In the genomic region with DNA sequence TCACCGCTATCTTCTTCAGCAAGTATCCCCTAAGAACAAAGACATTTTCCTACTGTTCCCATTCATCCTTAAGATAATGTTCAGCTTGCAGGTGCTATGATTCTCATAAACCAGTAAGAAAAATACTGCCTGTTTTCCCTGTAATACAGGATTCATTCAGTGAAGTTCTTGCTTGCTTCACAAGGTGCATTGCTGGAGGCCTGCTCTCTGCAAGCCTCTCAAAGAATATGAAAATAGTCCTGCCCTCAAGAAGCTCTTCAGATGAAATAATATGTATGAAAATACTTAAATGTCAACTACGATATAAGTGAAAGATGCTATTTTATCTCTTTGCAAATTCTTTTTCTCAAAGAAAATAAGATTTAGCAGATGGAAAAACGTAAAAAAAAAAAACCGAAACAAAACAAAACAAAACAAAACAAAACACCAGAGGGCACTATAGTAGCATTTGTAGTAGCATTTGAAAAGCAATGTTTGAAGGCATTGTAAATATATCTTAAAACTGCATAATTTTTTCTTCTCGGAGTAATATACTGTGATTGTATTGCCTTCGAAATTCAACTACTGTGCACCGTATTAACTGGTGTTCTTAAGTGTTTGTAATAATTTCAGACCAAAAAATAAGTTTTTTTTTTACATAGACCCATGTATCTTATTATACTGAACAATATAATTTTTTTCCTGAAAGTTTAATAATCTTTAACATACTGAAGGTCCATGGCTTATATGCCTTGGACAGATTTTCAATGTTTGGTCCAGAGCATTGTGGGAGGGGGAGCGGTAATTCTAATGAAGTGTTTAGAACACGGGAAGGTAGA, we compare ENCODE assay signal across 8 cellular contexts. TPM values are rescaled to one million over a fixed set of nuclear protein-coding genes. Genes with fewer than 3 reads are reported as not detected.
A peak's percentile ranks its signal among the peaks of the same experiment; 100 is the strongest.
DNase-seq lines count a peak whose midpoint lies in the region; ATAC-seq and TF ChIP-seq lines count a peak whose summit lies in the region.

No MANE protein-coding gene starts in this region.

- intact Hi-C loops in body of pancreas (cut with DNase I) = loop anchor here (5.0 kb wide), 1 partner anchor 339 kb away; no protein-coding TSS in a partner anchor

- 24 to 25% methylated on average over 9 of the region's 9 CpGs for WGBS in body of pancreas, 2 donors
- 35 to 43% methylated on average over 8 of the region's 9 CpGs for WGBS in gastroesophageal sphincter (ENCODE audit: low coverage in 1 of 2), 2 donors

- H3K4me3 ChIP-seq in body of pancreas (no peak overlapping the region), gastroesophageal sphincter (no peak overlapping the region)

- H3K9me3 Mint-ChIP-seq in stimulated activated naive B cell treated with anti-CD40 and anti-IgM and Interleukin-4, amounts not matched to agents 10 μg/mL and 1 μg/mL and 100 μg/mL, for 72 hours = no peaks in the 10 kb centered on the region

- H3K4me1 ChIP-seq in body of pancreas = no peaks in the 10 kb centered on the region
- H3K4me1 ChIP-seq in gastroesophageal sphincter = peaks cover 0 to 9% (median 0%) of the 10 kb centered on the region in 3 donors

- no peak overlapping the region for H3K27ac ChIP-seq in body of pancreas
- H3K27ac ChIP-seq in gastroesophageal sphincter = no peak overlapping the region

- no peaks in the 10 kb centered on the region for H3K36me3 ChIP-seq in body of pancreas (replicated peaks in 1 of 2; ENCODE audit: insufficient read depth in 1 of 2, low read depth in 2 of 2)
- H3K36me3 ChIP-seq in gastroesophageal sphincter = no peaks in the 10 kb centered on the region

- H3K27me3 Mint-ChIP-seq in stimulated activated naive B cell treated with anti-CD40 and anti-IgM and Interleukin-4, amounts not matched to agents 10 μg/mL and 1 μg/mL and 100 μg/mL, for 72 hours = no peaks in the 10 kb centered on the region

- peak; percentile 44 for DNase-seq in GM03348 (ENCODE audit: low spot score)
- DNase-seq in M059J (ENCODE audit: low read depth) = peak; percentile 5
- no peak for DNase-seq in body of pancreas
- peak; percentile 51 for DNase-seq in myocyte (ENCODE audit: low read depth)
- no peak for DNase-seq in NCI-H345 (lab: John Stamatoyannopoulos, UW)
- no peak for DNase-seq in stimulated activated naive B cell treated with anti-CD40 and anti-IgM and Interleukin-4, amounts not matched to agents 10 μg/mL and 1 μg/mL and 100 μg/mL, for 72 hours

- TF ChIP-seq POLR2A in body of pancreas (IDR thresholded peaks at IDR 0.05) (no peak), gastroesophageal sphincter (IDR thresholded peaks at IDR 0.05) (no peak)

- H3K9me3 ChIP-seq in body of pancreas (no peaks in the 10 kb centered on the region), gastroesophageal sphincter (no peaks in the 10 kb centered on the region)

- no peak overlapping the region for H3K27ac Mint-ChIP-seq in stimulated activated naive B cell treated with anti-CD40 and anti-IgM and Interleukin-4, amounts not matched to agents 10 μg/mL and 1 μg/mL and 100 μg/mL, for 72 hours

- H3K4me1 Mint-ChIP-seq in stimulated activated naive B cell treated with anti-CD40 and anti-IgM and Interleukin-4, amounts not matched to agents 10 μg/mL and 1 μg/mL and 100 μg/mL, for 72 hours = no peaks in the 10 kb centered on the region

- ATAC-seq in body of pancreas (no peak), gastroesophageal sphincter (no peak), GM21723 (IDR thresholded peaks at IDR 0.05; ENCODE audit: unreplicated experiment) (no peak)
- no peak for ATAC-seq in stimulated activated naive B cell treated with anti-CD40 and anti-IgM and Interleukin-4, amounts not matched to agents 10 μg/mL and 1 μg/mL and 100 μg/mL, for 72 hours (replicated peaks)

- no peak overlapping the region for H3K4me3 Mint-ChIP-seq in stimulated activated naive B cell treated with anti-CD40 and anti-IgM and Interleukin-4, amounts not matched to agents 10 μg/mL and 1 μg/mL and 100 μg/mL, for 72 hours

- H3K27me3 ChIP-seq in body of pancreas = no peaks in the 10 kb centered on the region
- no peaks in the 10 kb centered on the region for H3K27me3 ChIP-seq in gastroesophageal sphincter

- TF ChIP-seq EP300 in gastroesophageal sphincter (IDR thresholded peaks at IDR 0.05) = no peak

- TF ChIP-seq CTCF in body of pancreas (IDR thresholded peaks at IDR 0.05) = peak in 5 of 7 experiments; percentile 32 to 65 (median 37)
- TF ChIP-seq CTCF in gastroesophageal sphincter (IDR thresholded peaks at IDR 0.05) = peak in 1 of 4 experiments; percentile 38

- H3K36me3 Mint-ChIP-seq in stimulated activated naive B cell treated with anti-CD40 and anti-IgM and Interleukin-4, amounts not matched to agents 10 μg/mL and 1 μg/mL and 100 μg/mL, for 72 hours = no peaks in the 10 kb centered on the region

RNA-seq across cellular contexts. Expression of a gene that starts 26.0 kb away (rescaled TPM):
- not detected in 2 replicates for total RNA-seq in M059J (2014; rRNA removed; shearing (Covaris generic))
- total RNA-seq in body of pancreas (not detected), myocyte (not detected in 2 replicates), gastroesophageal sphincter (10 to 100 TPM in 1 of 4 donors, 1 to 10 TPM in 3; 1.1 to 10.9 (median 4.1) TPM)
- not detected for polyA plus RNA-seq in myocyte (2012)

RNA-seq across cellular contexts. Expression of a gene that starts 29.5 kb away (rescaled TPM):
- 89.4 and 126 TPM in 2 replicates for total RNA-seq in M059J (2014; rRNA removed; shearing (Covaris generic))
- total RNA-seq in body of pancreas (10 to 100 TPM; 30.0 to 63.3 TPM), myocyte (118 and 122 TPM in 2 replicates), gastroesophageal sphincter (100 to 1,000 TPM; 299 to 529 (median 465) TPM)
- polyA plus RNA-seq in myocyte (2012) = 125 TPM

Comparison
In these comparisons a context has a peak if more than half of its experiments do, and no peak if none do; other contexts are left out.
1. DNase-seq: peak in GM03348 (single experiment), M059J (single experiment) and myocyte (single experiment); none in body of pancreas (0 of 4), NCI-H345 (single experiment) and stimulated activated naive B cell treated with anti-CD40 and anti-IgM and Interleukin-4, amounts not matched to agents 10 μg/mL and 1 μg/mL and 100 μg/mL, for 72 hours (single experiment).